ENCODE assay signal across 30 cellular contexts in genomic region chr3:67008388-67008787, GRCh38.
"Had no signal": no experiment of that assay in that cellular context is flagged by ENCODE, and none has a peak within 500 bp of the region (broad histone marks: within the 10 kb centered on the region; RNA-seq: fewer than 3 reads in every experiment).

No MANE protein-coding gene starts in this region.

- H3K27me3 ChIP-seq: SJSA1 had no signal

- ATAC-seq: activated CD8-positive, alpha-beta memory T cell treated with anti-CD3 and anti-CD28 coated beads, Interleukin-2, amount 10 ng/mL, durations not matched to agents 7 days and 5 days; activated naive CD8-positive, alpha-beta T cell treated with anti-CD3 and anti-CD28 coated beads, Interleukin-2, amount 50 U/mL, for 24 hours; Panc1 had no signal

- DNase-seq: activated CD4-positive, alpha-beta memory T cell treated with anti-CD3 and anti-CD28 coated beads, Interleukin-2, amount 10 ng/mL, durations not matched to agents 7 days and 5 days; activated CD4-positive, alpha-beta T cell treated with anti-CD3 and anti-CD28 coated beads for 1 hour; activated CD4-positive, alpha-beta T cell treated with anti-CD3 and anti-CD28 coated beads for 48 hours; activated CD4-positive, CD25-positive, alpha-beta regulatory T cell; activated CD8-positive, alpha-beta memory T cell treated with anti-CD3 and anti-CD28 coated beads for 24 hours; activated CD8-positive, alpha-beta memory T cell treated with anti-CD3 and anti-CD28 coated beads, Interleukin-2, amount 10 ng/mL, durations not matched to agents 7 days and 5 days; activated CD8-positive, alpha-beta memory T cell treated with anti-CD3 and anti-CD28 coated beads, Interleukin-2, amount 50 U/mL, for 48 hours; activated effector memory CD4-positive, alpha-beta T cell treated with Interleukin-2 at 50 U/mL for 16 hours; activated naive CD4-positive, alpha-beta T cell treated with anti-CD3 and anti-CD28 coated beads, Interleukin-2, amount 10 ng/mL, durations not matched to agents 7 days and 5 days; activated naive CD8-positive, alpha-beta T cell treated with anti-CD3 and anti-CD28 coated beads, Interleukin-2, amount 50 U/mL, for 24 hours; activated T-cell treated with anti-CD3 and anti-CD28 coated beads, Interleukin-2, amount 50 U/mL, for 48 hours; anterior cingulate cortex; central memory CD4-positive, alpha-beta T cell; NCI-H1105; NCI-H1417 treated with DMSO at 0.1 percent for 48 hours; NCI-H187 treated with DMSO at 0.1 percent for 48 hours; NCI-H2081; NCI-H2171 treated with DMSO at 0.1 percent for 48 hours; NCI-H226; NCI-H524 treated with DMSO at 0.1 percent for 48 hours; SHP77 treated with DMSO at 0.1 percent for 48 hours; SK-N-SH; SW 1271; T-helper 1 cell; T-helper 2 cell; T-helper 9 cell; WERI-Rb-1 had no signal

- H3K9me3 ChIP-seq: SJSA1, SK-N-SH had no signal

- H3K36me3 ChIP-seq: SJSA1 had no signal

- H3K4me3 ChIP-seq: SJSA1 had no signal

- H3K27ac ChIP-seq: SJSA1, WERI-Rb-1 had no signal

- H3K9ac ChIP-seq: SK-N-SH had no signal

- FAIRE-seq: bronchial epithelial cell had no signal

- H3K4me2 ChIP-seq: SK-N-SH had no signal
